15 cellular contexts compared by ENCODE assay signal in genomic region chr5:52743012-52743411, GRCh38. TPM values are rescaled to one million over a fixed set of nuclear protein-coding genes. Genes with fewer than 3 reads are reported as not detected.
DNase-seq lines count a peak whose midpoint lies in the region; ATAC-seq and TF ChIP-seq lines count a peak whose summit lies in the region.
"Had no signal": no experiment of that assay in that cellular context is flagged by ENCODE, and none has a peak within 500 bp of the region (broad histone marks: within the 10 kb centered on the region; RNA-seq: fewer than 3 reads in every experiment).

No MANE protein-coding gene starts in this region.

- H3K36me3 Mint-ChIP-seq in CD8-positive, alpha-beta T cell = no peaks in the 10 kb centered on the region
- peaks cover 19% of the 10 kb centered on the region for H3K36me3 Mint-ChIP-seq in activated naive CD8-positive, alpha-beta T cell treated with anti-CD3 and anti-CD28 coated beads, Interleukin-2, amount 10 ng/mL, durations not matched to agents 7 days and 5 days

- no peaks in the 10 kb centered on the region for H3K9me3 ChIP-seq in CD8-positive, alpha-beta T cell (ENCODE audit: low read length)
- H3K9me3 ChIP-seq in mucosa of rectum (ENCODE audit: control insufficient read depth in 2 of 2, low read length in 2 of 2) = no peaks in the 10 kb centered on the region
- no peaks in the 10 kb centered on the region for H3K9me3 ChIP-seq in ovary

- POLR2A ChIA-PET in CD8-positive, alpha-beta T cell (lab: Charles Lee) = interaction anchor here (0.7 to 2.6 kb wide), 5 partner anchors 11 to 348 kb away, joined by 3 to 16 read pairs (median 5); no protein-coding TSS in a partner anchor
- POLR2A ChIA-PET in activated naive CD8-positive, alpha-beta T cell treated with anti-CD3 and anti-CD28 coated beads, Interleukin-2, amount 10 ng/mL, durations not matched to agents 7 days and 5 days (lab: Charles Lee) = interaction anchor here (0.7 to 1.3 kb wide), 4 partner anchors 15 to 36 kb away, joined by 3 to 5 read pairs (median 3); no protein-coding TSS in a partner anchor

- no peak for TF ChIP-seq POLR2A in ovary (IDR thresholded peaks at IDR 0.05)

- intact Hi-C loops in CD8-positive, alpha-beta T cell (cut with DNase I, micrococcal nuclease) = loop anchor here (1.0 to 2.0 kb wide), 2 partner anchors 16 to 18 kb away; no protein-coding TSS in a partner anchor
- intact Hi-C loops in ovary (cut with DNase I) = no loop called here
- intact Hi-C loops in sciatic nerve (cut with DNase I) = no loop called here

- peak in 3 of 7 experiments; percentile 18 to 23 (median 21) for DNase-seq in CD8-positive, alpha-beta T cell
- DNase-seq in HT1080 (ENCODE audit: low read depth) (peak; percentile 61), cerebellar nuclear complex (lab: John Stamatoyannopoulos, UW) (no peak), ovary (no peak), sciatic nerve (ENCODE audit: low spot score) (no peak), NCI-H226 (no peak)
- no peak for DNase-seq in activated naive CD8-positive, alpha-beta T cell treated with anti-CD3 and anti-CD28 coated beads, Interleukin-2, amount 10 ng/mL, durations not matched to agents 7 days and 5 days
- DNase-seq: EL; hypothalamus; NCI-H2029 treated with DMSO at 0.1 percent for 48 hours; stimulated activated CD4-positive, alpha-beta T cell treated with anti-CD3 and anti-CD28 coated beads, Interleukin-4, amount 100 ng/mL, for 1 hour had no signal

- CTCF ChIA-PET in CD8-positive, alpha-beta T cell (lab: Charles Lee) = interaction anchor here (0.9 to 2.2 kb wide), 3 partner anchors 13 to 44 kb away, joined by 3 to 6 read pairs (median 4); no protein-coding TSS in a partner anchor

- no peak for TF ChIP-seq EP300 in ovary (IDR thresholded peaks at IDR 0.05)

- peak; percentile 32 for ATAC-seq in CD8-positive, alpha-beta T cell
- ATAC-seq in activated naive CD8-positive, alpha-beta T cell treated with anti-CD3 and anti-CD28 coated beads, Interleukin-2, amount 10 ng/mL, durations not matched to agents 7 days and 5 days (ENCODE audit: low read depth) = peak; percentile 41
- ATAC-seq in sciatic nerve = no peak

- no peaks in the 10 kb centered on the region for H3K36me3 ChIP-seq in CD8-positive, alpha-beta T cell (ENCODE audit: insufficient read depth, low read length)
- H3K36me3 ChIP-seq in mucosa of rectum (ENCODE audit: control insufficient read depth in 2 of 2, insufficient read depth in 2 of 2, low read length in 2 of 2) = no peaks in the 10 kb centered on the region
- no peaks in the 10 kb centered on the region for H3K36me3 ChIP-seq in ovary

- no peaks in the 10 kb centered on the region for H3K27me3 ChIP-seq in CD8-positive, alpha-beta T cell (ENCODE audit: insufficient read depth, low read length)
- H3K27me3 ChIP-seq in mucosa of rectum (ENCODE audit: control insufficient read depth in 2 of 2, insufficient read depth in 2 of 2, low read length in 2 of 2) (no peaks in the 10 kb centered on the region), ovary (no peaks in the 10 kb centered on the region)

- H3K27ac ChIP-seq in CD8-positive, alpha-beta T cell (ENCODE audit: low read depth, low read length) = no peak overlapping the region
- peak overlapping the region; percentile 17 to 19 for H3K27ac ChIP-seq in mucosa of rectum (ENCODE audit: low read depth in 2 of 2, low read length in 2 of 2)
- no peak overlapping the region for H3K27ac ChIP-seq in ovary
- H3K27ac ChIP-seq: C4-2B, RWPE1 had no signal

- peaks cover 49% of the 10 kb centered on the region for H3K4me1 ChIP-seq in CD8-positive, alpha-beta T cell (ENCODE audit: insufficient read depth, low read length)
- H3K4me1 ChIP-seq in mucosa of rectum (ENCODE audit: control insufficient read depth in 2 of 2, insufficient read depth in 2 of 2, low read length in 2 of 2) (no peaks in the 10 kb centered on the region), ovary (ENCODE audit: insufficient read depth) (peaks cover 2% of the 10 kb centered on the region)

- H3K9me3 Mint-ChIP-seq in CD8-positive, alpha-beta T cell = no peaks in the 10 kb centered on the region
- H3K9me3 Mint-ChIP-seq in activated naive CD8-positive, alpha-beta T cell treated with anti-CD3 and anti-CD28 coated beads, Interleukin-2, amount 10 ng/mL, durations not matched to agents 7 days and 5 days = peaks cover 7% of the 10 kb centered on the region

- no peak overlapping the region for H3K4me3 ChIP-seq in CD8-positive, alpha-beta T cell (ENCODE audit: low read depth, low read length)
- H3K4me3 ChIP-seq in mucosa of rectum (ENCODE audit: low read length in 2 of 2) = no peak overlapping the region
- H3K4me3 ChIP-seq in ovary = no peak overlapping the region
- H3K4me3 ChIP-seq: coronary artery had no signal

- no peaks in the 10 kb centered on the region for H3K27me3 Mint-ChIP-seq in CD8-positive, alpha-beta T cell (ENCODE audit: low read depth)
- H3K27me3 Mint-ChIP-seq in activated naive CD8-positive, alpha-beta T cell treated with anti-CD3 and anti-CD28 coated beads, Interleukin-2, amount 10 ng/mL, durations not matched to agents 7 days and 5 days = no peaks in the 10 kb centered on the region

- 76 to 87% (median 86%) methylated on average over 2 of the region's 2 CpGs for WGBS in ovary, 3 donors

- TF ChIP-seq CTCF in CD8-positive, alpha-beta T cell (IDR thresholded peaks at IDR 0.05) = no peak
- no peak for TF ChIP-seq CTCF in ovary (IDR thresholded peaks at IDR 0.05)

- H3K27ac Mint-ChIP-seq in CD8-positive, alpha-beta T cell = peak overlapping the region; percentile 90
- H3K27ac Mint-ChIP-seq in activated naive CD8-positive, alpha-beta T cell treated with anti-CD3 and anti-CD28 coated beads, Interleukin-2, amount 10 ng/mL, durations not matched to agents 7 days and 5 days = peak overlapping the region; percentile 90

- H3K4me1 Mint-ChIP-seq in CD8-positive, alpha-beta T cell (ENCODE audit: low read depth) = peaks cover 74% of the 10 kb centered on the region
- H3K4me1 Mint-ChIP-seq in activated naive CD8-positive, alpha-beta T cell treated with anti-CD3 and anti-CD28 coated beads, Interleukin-2, amount 10 ng/mL, durations not matched to agents 7 days and 5 days = peaks cover 44% of the 10 kb centered on the region

- no peak overlapping the region for H3K9ac ChIP-seq in mucosa of rectum (ENCODE audit: low read depth in 1 of 2, low read length in 2 of 2)

- H3K4me3 Mint-ChIP-seq in CD8-positive, alpha-beta T cell = peak overlapping the region; percentile 19
- H3K4me3 Mint-ChIP-seq in activated naive CD8-positive, alpha-beta T cell treated with anti-CD3 and anti-CD28 coated beads, Interleukin-2, amount 10 ng/mL, durations not matched to agents 7 days and 5 days = peak overlapping the region; percentile 57

RNA-seq across cellular contexts. Expression of gene ITGA1, which starts 44.7 kb away (rescaled TPM):
- total RNA-seq in CD8-positive, alpha-beta T cell = 1 to 10 TPM; 4.6 to 7.3 TPM
- total RNA-seq in HT1080 (2014; rRNA removed; shearing (Covaris generic)) = 2.5 and 5.6 TPM in 2 replicates
- 1.4 and 4.5 TPM in 2 replicates for polyA plus RNA-seq in HT1080 (2015; cell fraction: cytosol; rRNA removed)
- polyA plus RNA-seq in HT1080 (2015; cell fraction: nucleus; rRNA removed) = 7.3 and 7.5 TPM in 2 replicates
- 10 to 100 TPM; 21.7 to 23.6 TPM for total RNA-seq in activated naive CD8-positive, alpha-beta T cell treated with anti-CD3 and anti-CD28 coated beads, Interleukin-2, amount 10 ng/mL, durations not matched to agents 7 days and 5 days
- 10 to 100 TPM; 10.4 to 17.1 (median 14.7) TPM for total RNA-seq in ovary
- 10 to 100 TPM in 1 of 2 donors, 1 to 10 TPM in 1; 4.9 to 41.2 TPM for polyA plus RNA-seq in ovary
- total RNA-seq in sciatic nerve = 104 TPM

RNA-seq across cellular contexts. Expression of gene PELO, which starts 44.7 kb away (rescaled TPM):
- 10 to 100 TPM; 13.4 to 13.7 TPM for total RNA-seq in CD8-positive, alpha-beta T cell
- total RNA-seq in HT1080 (2014; rRNA removed; shearing (Covaris generic)) = 22.2 and 22.5 TPM in 2 replicates
- polyA plus RNA-seq in HT1080 (2015; cell fraction: cytosol; rRNA removed) = 11.9 and 12.3 TPM in 2 replicates
- 12.5 and 15.2 TPM in 2 replicates for polyA plus RNA-seq in HT1080 (2015; cell fraction: nucleus; rRNA removed)
- 10 to 100 TPM; 24.0 to 24.2 TPM for total RNA-seq in activated naive CD8-positive, alpha-beta T cell treated with anti-CD3 and anti-CD28 coated beads, Interleukin-2, amount 10 ng/mL, durations not matched to agents 7 days and 5 days
- total RNA-seq in ovary = 10 to 100 TPM in 6 of 7 donors, 1 to 10 TPM in 1; 7.9 to 19.0 (median 11.8) TPM
- 10 to 100 TPM in 1 of 2 donors, 1 to 10 TPM in 1; 6.3 to 18.4 TPM for polyA plus RNA-seq in ovary
- 48.9 TPM for total RNA-seq in sciatic nerve

Comparison
In these comparisons a context has a peak if more than half of its experiments do, and no peak if none do; other contexts are left out.
1. H3K27ac ChIP-seq: peak in mucosa of rectum (2 of 2); none in CD8-positive, alpha-beta T cell (single experiment) and ovary (0 of 2).
2. intact Hi-C loops: an anchor here in CD8-positive, alpha-beta T cell (1.0 to 2.0 kb wide); none called in ovary and sciatic nerve.